Comparison of ENCODE assay signal across 17 cellular contexts in the genomic region with DNA sequence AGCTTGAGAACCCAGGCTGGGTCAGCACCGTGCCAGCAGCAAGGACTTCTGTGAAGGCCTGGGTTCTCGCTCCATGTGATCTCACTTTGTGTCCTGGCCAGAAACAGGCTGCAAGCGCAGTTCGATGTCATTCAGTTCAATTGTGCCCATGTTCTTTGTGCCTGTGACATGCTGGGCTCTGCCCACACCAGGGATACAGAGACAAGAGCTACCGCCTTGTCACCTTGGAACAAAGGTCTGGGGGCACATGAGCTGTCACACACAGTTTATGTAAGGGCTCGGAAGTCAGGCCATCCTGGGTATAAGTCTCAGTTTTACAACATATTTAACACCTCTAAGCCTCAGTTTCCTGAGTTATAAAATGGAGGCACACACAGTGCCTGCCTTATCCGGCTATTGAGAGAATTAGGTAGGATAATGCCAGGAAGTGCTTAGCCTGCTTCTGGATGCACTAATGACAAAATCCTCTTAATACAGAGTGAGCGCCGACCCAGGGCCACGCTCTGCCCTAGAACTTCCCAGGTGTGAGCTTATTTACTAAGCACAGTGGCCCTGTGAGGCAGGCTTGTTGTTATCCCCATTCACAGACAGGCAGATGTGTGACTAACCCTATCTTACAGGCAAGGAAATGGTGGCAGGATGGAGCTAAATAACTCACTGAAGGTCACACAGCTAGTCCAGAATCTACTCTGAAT. TPM values are rescaled to one million over a fixed set of nuclear protein-coding genes. Genes with fewer than 3 reads are reported as not detected.
DNase-seq lines count a peak whose midpoint lies in the region; ATAC-seq, FAIRE-seq and TF ChIP-seq lines count a peak whose summit lies in the region.
"Had no signal": no experiment of that assay in that cellular context is flagged by ENCODE, and none has a peak within 500 bp of the region (broad histone marks: within the 10 kb centered on the region; RNA-seq: fewer than 3 reads in every experiment).

No MANE protein-coding gene starts in this region.

- H3K4me1 Mint-ChIP-seq in WTC11 = no peaks in the 10 kb centered on the region

- FAIRE-seq in D721Med (lab: Jason Lieb, UNC) = peak; percentile 69
- FAIRE-seq: GM12891 had no signal

- H3K27ac Mint-ChIP-seq in WTC11 = peak overlapping the region; percentile 62; the same call in 1 of the 2 replicates

- peaks cover 11% of the 10 kb centered on the region for H3K36me3 Mint-ChIP-seq in WTC11

- H3K36me3 ChIP-seq in gastrocnemius medialis = no peaks in the 10 kb centered on the region
- H3K36me3 ChIP-seq: MG63 had no signal

- H3K27me3 Mint-ChIP-seq in WTC11 (ENCODE audit: low read depth) = no peaks in the 10 kb centered on the region

- peaks cover 13 to 53% of the 10 kb centered on the region in 2 donors for H3K4me1 ChIP-seq in gastrocnemius medialis

- H3K27ac ChIP-seq in gastrocnemius medialis = peak overlapping the region; percentile 70 to 86 (median 78)
- H3K27ac ChIP-seq: BLaER1, tibial artery had no signal

- no peak for TF ChIP-seq CTCF in D721Med (IDR thresholded peaks at IDR 0.05; ENCODE audit: insufficient read depth, missing control alignments)
- no peak for TF ChIP-seq CTCF in WTC11 (IDR thresholded peaks at IDR 0.05)
- no peak for TF ChIP-seq CTCF in gastrocnemius medialis (IDR thresholded peaks at IDR 0.05 in 4 of 5, conservative IDR thresholded peaks at IDR 0.05 in 1 of 5)
- no peak for TF ChIP-seq CTCF in GM10266 (IDR thresholded peaks at IDR 0.05; ENCODE audit: control insufficient read depth, insufficient read depth, low read depth, missing control alignments)

- ATAC-seq in WTC11 = no peak
- ATAC-seq in gastrocnemius medialis = peak in 1 of 2 donors; percentile 2
- no peak for ATAC-seq in GM18511 (IDR thresholded peaks at IDR 0.05; ENCODE audit: unreplicated experiment)

- TF ChIP-seq POLR2A in gastrocnemius medialis (IDR thresholded peaks at IDR 0.05) = no peak

- DNase-seq in D721Med (ENCODE audit: insufficient read length, low spot score) = peak; percentile 73
- no peak for DNase-seq in WTC11 (ENCODE audit: low spot score)
- peak; percentile 27 for DNase-seq in inferior parietal cortex (ENCODE audit: extremely low spot score)
- DNase-seq in gastrocnemius medialis = no peak
- DNase-seq in GM10266 (ENCODE audit: extremely low spot score) = no peak
- DNase-seq in GM19240 (ENCODE audit: insufficient read length, low spot score) = no peak
- DNase-seq in activated naive CD4-positive, alpha-beta T cell (lab: John Stamatoyannopoulos, UW) = no peak
- DNase-seq: activated CD4-positive, alpha-beta T cell treated with anti-CD3 and anti-CD28 coated beads, Interleukin-2, amount 50 U/mL, for 1 hour; cortex of kidney; MG63; NCI-H2029 treated with DMSO at 0.1 percent for 48 hours; NK-92 treated with Interleukin-12 subunit alpha and Interleukin-12 subunit beta, amount 100 ng/mL, for 24 hours; posterior cingulate gyrus; tibial artery had no signal

- POLR2A ChIA-PET in WTC11 (lab: Charles Lee) = no interaction called here

- CTCF ChIA-PET in WTC11 (lab: Charles Lee) = interaction anchor here (0.8 to 4.8 kb wide), 8 partner anchors 16 to 116 kb away, joined by 3 to 46 read pairs (median 4); no protein-coding TSS in a partner anchor

- H3K9me3 Mint-ChIP-seq in WTC11 = no peaks in the 10 kb centered on the region

- H3K4me3 Mint-ChIP-seq in WTC11 = no peak overlapping the region

- intact Hi-C loops in gastrocnemius medialis (cut with DNase I; ENCODE audit: low total_unique reads) = loop anchor here (1.0 kb wide), 1 partner anchor 33 kb away; no protein-coding TSS in a partner anchor

- H3K27me3 ChIP-seq in gastrocnemius medialis = no peaks in the 10 kb centered on the region
- H3K27me3 ChIP-seq: MG63, tibial artery had no signal

- H3K4me3 ChIP-seq in gastrocnemius medialis = no peak overlapping the region
- H3K4me3 ChIP-seq: BLaER1, MG63, tibial artery had no signal

- no peaks in the 10 kb centered on the region for H3K9me3 ChIP-seq in gastrocnemius medialis
- H3K9me3 ChIP-seq: BLaER1, MG63, tibial artery had no signal

- in situ Hi-C loops in gastrocnemius medialis (cut with MboI; ENCODE audit: low sequenced_read_pairs in 4 of 4) = no loop called here

TF ChIP-seq in WTC11, 78 proteins besides CTCF, POLR2A, EP300 and RAD21 (continues in another document):
- TF ChIP-seq MLX (CRISPR knock-in tag; IDR thresholded peaks at IDR 0.05) (no peak), ATF1 (CRISPR knock-in tag; IDR thresholded peaks at IDR 0.05) (no peak), FOXP1 (CRISPR knock-in tag; IDR thresholded peaks at IDR 0.05; ENCODE audit: borderline replicate concordance) (no peak), PRRX2 (CRISPR knock-in tag; IDR thresholded peaks at IDR 0.05) (no peak), ATF6 (CRISPR knock-in tag; IDR thresholded peaks at IDR 0.05) (no peak), USF1 (CRISPR knock-in tag; IDR thresholded peaks at IDR 0.05) (no peak), SMAD3 (CRISPR knock-in tag; IDR thresholded peaks at IDR 0.05; ENCODE audit: borderline replicate concordance) (no peak), STAT6 (CRISPR knock-in tag; conservative IDR thresholded peaks at IDR 0.05; ENCODE audit: low read depth) (no peak), GRHL2 (CRISPR knock-in tag; IDR thresholded peaks at IDR 0.05; ENCODE audit: insufficient replicate concordance, severe bottlenecking) (no peak), NFYB (CRISPR knock-in tag; conservative IDR thresholded peaks at IDR 0.05; ENCODE audit: low read depth) (no peak), JAZF1 (CRISPR knock-in tag; IDR thresholded peaks at IDR 0.05) (no peak)
- TF ChIP-seq, protein P1, sequence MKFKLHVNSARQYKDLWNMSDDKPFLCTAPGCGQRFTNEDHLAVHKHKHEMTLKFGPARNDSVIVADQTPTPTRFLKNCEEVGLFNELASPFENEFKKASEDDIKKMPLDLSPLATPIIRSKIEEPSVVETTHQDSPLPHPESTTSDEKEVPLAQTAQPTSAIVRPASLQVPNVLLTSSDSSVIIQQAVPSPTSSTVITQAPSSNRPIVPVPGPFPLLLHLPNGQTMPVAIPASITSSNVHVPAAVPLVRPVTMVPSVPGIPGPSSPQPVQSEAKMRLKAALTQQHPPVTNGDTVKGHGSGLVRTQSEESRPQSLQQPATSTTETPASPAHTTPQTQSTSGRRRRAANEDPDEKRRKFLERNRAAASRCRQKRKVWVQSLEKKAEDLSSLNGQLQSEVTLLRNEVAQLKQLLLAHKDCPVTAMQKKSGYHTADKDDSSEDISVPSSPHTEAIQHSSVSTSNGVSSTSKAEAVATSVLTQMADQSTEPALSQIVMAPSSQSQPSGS (CRISPR knock-in tag; IDR thresholded peaks at IDR 0.05; ENCODE audit: borderline replicate concordance, low read depth) = no peak

RNA-seq across cellular contexts. Expression of gene LIMD1, which starts 50.4 kb away (rescaled TPM):
- total RNA-seq in WTC11 (2021) (35.6 to 41.7 TPM (median 36.5 TPM) in 3 replicates), gastrocnemius medialis (10 to 100 TPM; 19.3 to 56.6 (median 27.1) TPM)

Comparison
In these comparisons a context has a peak if more than half of its experiments do, and no peak if none do; other contexts are left out.
1. DNase-seq: peak in D721Med (single experiment) and inferior parietal cortex (single experiment); none in WTC11 (single experiment), gastrocnemius medialis (0 of 2), GM10266 (single experiment), GM19240 (single experiment) and activated naive CD4-positive, alpha-beta T cell (0 of 4).